1 cellular context compared by ENCODE assay signal in the genomic region with DNA sequence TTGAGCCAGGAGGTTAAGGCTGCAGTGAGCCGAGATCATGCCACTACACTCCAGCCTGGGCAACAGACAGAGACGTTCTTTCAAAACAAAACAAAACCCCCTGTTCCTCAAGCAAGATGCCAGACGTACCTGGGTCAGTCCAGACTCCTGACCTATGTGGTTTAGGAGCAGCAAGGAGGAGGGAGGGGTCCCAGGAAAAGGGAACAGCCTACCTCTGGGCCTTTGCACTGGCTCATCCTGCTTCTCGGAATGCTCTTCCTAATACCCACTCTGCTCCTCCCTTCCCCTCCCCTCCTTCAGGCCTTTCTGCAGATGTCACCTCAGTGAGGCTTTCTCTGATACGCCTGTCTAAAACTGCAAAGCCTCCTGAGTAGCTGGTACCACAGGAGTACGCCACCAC.
TF ChIP-seq lines count a peak whose summit lies in the region.

No MANE protein-coding gene starts in this region.

TF ChIP-seq in GM12878, 131 proteins besides CTCF, POLR2A, EP300 and RAD21:
- TF ChIP-seq, protein P1, sequence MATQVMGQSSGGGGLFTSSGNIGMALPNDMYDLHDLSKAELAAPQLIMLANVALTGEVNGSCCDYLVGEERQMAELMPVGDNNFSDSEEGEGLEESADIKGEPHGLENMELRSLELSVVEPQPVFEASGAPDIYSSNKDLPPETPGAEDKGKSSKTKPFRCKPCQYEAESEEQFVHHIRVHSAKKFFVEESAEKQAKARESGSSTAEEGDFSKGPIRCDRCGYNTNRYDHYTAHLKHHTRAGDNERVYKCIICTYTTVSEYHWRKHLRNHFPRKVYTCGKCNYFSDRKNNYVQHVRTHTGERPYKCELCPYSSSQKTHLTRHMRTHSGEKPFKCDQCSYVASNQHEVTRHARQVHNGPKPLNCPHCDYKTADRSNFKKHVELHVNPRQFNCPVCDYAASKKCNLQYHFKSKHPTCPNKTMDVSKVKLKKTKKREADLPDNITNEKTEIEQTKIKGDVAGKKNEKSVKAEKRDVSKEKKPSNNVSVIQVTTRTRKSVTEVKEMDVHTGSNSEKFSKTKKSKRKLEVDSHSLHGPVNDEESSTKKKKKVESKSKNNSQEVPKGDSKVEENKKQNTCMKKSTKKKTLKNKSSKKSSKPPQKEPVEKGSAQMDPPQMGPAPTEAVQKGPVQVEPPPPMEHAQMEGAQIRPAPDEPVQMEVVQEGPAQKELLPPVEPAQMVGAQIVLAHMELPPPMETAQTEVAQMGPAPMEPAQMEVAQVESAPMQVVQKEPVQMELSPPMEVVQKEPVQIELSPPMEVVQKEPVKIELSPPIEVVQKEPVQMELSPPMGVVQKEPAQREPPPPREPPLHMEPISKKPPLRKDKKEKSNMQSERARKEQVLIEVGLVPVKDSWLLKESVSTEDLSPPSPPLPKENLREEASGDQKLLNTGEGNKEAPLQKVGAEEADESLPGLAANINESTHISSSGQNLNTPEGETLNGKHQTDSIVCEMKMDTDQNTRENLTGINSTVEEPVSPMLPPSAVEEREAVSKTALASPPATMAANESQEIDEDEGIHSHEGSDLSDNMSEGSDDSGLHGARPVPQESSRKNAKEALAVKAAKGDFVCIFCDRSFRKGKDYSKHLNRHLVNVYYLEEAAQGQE (IDR thresholded peaks at IDR 0.05; ENCODE audit: low read depth, low read length), result no peak
- TF ChIP-seq DPF2 (IDR thresholded peaks at IDR 0.05), result no peak
